Comparison of ENCODE assay signal across 1 cellular context in the genomic region with DNA sequence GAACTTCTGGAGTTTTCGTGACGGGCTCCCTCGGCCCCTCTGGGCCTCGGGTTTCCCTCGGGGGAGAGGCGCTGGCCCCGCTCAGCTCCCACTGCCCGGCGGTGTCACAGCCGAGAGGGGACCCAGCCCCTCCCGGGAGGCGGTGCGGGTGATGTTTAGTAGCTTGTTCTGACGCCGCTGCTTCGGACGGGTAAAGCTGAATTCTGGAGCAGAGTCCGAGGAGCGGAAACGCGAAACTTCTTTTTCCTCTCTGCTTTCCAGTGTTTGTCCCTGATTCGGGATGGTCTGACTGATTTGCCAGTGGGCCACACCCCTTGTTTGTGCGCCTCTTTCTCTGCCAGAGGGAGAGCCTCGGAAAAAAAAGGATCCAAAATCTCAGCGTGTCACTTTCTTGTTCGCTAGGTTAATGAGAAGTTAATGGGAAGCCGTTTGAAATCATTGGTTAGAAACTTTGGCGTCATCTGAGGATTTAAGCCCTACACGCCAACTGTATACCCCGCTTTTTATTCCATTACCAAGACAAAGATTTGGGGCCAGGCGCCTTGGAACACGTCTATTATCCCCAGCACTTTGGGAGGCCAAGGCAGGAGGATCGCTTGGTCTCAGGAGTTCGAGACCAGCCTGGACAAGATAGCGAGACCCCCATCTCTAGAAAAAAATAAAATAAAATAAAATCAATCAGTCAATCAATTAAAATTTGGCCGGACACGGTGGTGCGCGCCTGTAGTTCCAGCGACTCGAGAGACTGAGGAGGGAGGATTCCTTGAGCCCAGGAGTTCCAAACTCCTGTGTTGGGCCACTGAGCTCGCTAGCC.
TF ChIP-seq lines count a peak whose summit lies in the region.

No MANE protein-coding gene starts in this region.

TF ChIP-seq in K562, 482 proteins besides CTCF, POLR2A, EP300 and RAD21:
- TF ChIP-seq PHF21A (IDR thresholded peaks at IDR 0.05; ENCODE audit: borderline replicate concordance, low read depth) (0 out of 2 replicates have a peak, but pooled peaks have one; percentile 49), TFAP4 (CRISPR knock-in tag; IDR thresholded peaks at IDR 0.05; ENCODE audit: borderline replicate concordance) (no peak), TOE1 (IDR thresholded peaks at IDR 0.05; ENCODE audit: borderline replicate concordance) (no peak), TOE1 (CRISPR knock-in tag; IDR thresholded peaks at IDR 0.05; ENCODE audit: borderline replicate concordance, low read depth) (no peak), SIN3B (IDR thresholded peaks at IDR 0.05; ENCODE audit: low read depth) (no peak), TEAD4 (IDR thresholded peaks at IDR 0.05; ENCODE audit: low read length) (no peak), TEAD4 (CRISPR knock-in tag; IDR thresholded peaks at IDR 0.05; ENCODE audit: borderline replicate concordance) (no peak), CBX2 (IDR thresholded peaks at IDR 0.05; ENCODE audit: insufficient read depth, low read length, poor library complexity, severe bottlenecking) (no peak), SIN3A (IDR thresholded peaks at IDR 0.05; ENCODE audit: borderline replicate concordance in 2 of 2, control insufficient read depth in 1 of 2, low read depth in 2 of 2, low read length in 2 of 2) (0 out of 4 replicates have a peak, but pooled peaks of 1 of the 2 experiments have one; percentile 17), KLF13 (tag; IDR thresholded peaks at IDR 0.05; ENCODE audit: borderline replicate concordance, low read depth) (no peak), TSHZ1 (CRISPR knock-in tag; IDR thresholded peaks at IDR 0.05) (no peak), STAT5B (CRISPR knock-in tag; IDR thresholded peaks at IDR 0.05) (no peak), KLF6 (CRISPR knock-in tag; IDR thresholded peaks at IDR 0.05; ENCODE audit: borderline replicate concordance) (no peak), KDM4B (IDR thresholded peaks at IDR 0.05; ENCODE audit: borderline replicate concordance in 2 of 2, low read depth in 1 of 2) (no peak), EGR1 (conservative IDR thresholded peaks at IDR 0.05) (no peak), BACH1 (tag; IDR thresholded peaks at IDR 0.05) (no peak), ZNF263 (CRISPR knock-in tag; IDR thresholded peaks at IDR 0.05; ENCODE audit: borderline replicate concordance) (no peak), KDM5B (IDR thresholded peaks at IDR 0.05; ENCODE audit: insufficient replicate concordance, low read depth, low read length) (peak; percentile 2), RBBP5 (IDR thresholded peaks at IDR 0.05; ENCODE audit: borderline replicate concordance, insufficient read depth, low read length, poor library complexity, severe bottlenecking) (no peak), PPARD (CRISPR knock-in tag; IDR thresholded peaks at IDR 0.05) (no peak), ZKSCAN8 (CRISPR knock-in tag; IDR thresholded peaks at IDR 0.05) (peak; percentile 83), NUFIP1 (IDR thresholded peaks at IDR 0.05; ENCODE audit: partially characterized antibody) (no peak), ZNF121 (CRISPR knock-in tag; conservative IDR thresholded peaks at IDR 0.05) (peak; percentile 31; the same call in 1 of the 2 replicates), ETV6 (IDR thresholded peaks at IDR 0.05; ENCODE audit: borderline replicate concordance in 1 of 2, low read depth in 2 of 2, low read length in 1 of 2) (no peak), ETV6 (CRISPR knock-in tag; IDR thresholded peaks at IDR 0.05; ENCODE audit: borderline replicate concordance) (no peak), KDM1A (IDR thresholded peaks at IDR 0.05) (peak; percentile 18 to 45; a peak in 2 of 4 replicates), POLR2B (IDR thresholded peaks at IDR 0.05; ENCODE audit: low read depth, partially characterized antibody) (no peak), CHD7 (IDR thresholded peaks at IDR 0.05; ENCODE audit: low read depth, low read length) (no peak), GTF2B (IDR thresholded peaks at IDR 0.05; ENCODE audit: extremely low read depth, insufficient read length) (no peak), ARID3B (CRISPR knock-in tag; IDR thresholded peaks at IDR 0.05; ENCODE audit: borderline replicate concordance) (no peak), ILF3 (IDR thresholded peaks at IDR 0.05; ENCODE audit: borderline replicate concordance) (no peak), KLF16 (IDR thresholded peaks at IDR 0.05) (no peak), CBFA2T2 (conservative IDR thresholded peaks at IDR 0.05) (no peak)
- TF ChIP-seq, protein P1, sequence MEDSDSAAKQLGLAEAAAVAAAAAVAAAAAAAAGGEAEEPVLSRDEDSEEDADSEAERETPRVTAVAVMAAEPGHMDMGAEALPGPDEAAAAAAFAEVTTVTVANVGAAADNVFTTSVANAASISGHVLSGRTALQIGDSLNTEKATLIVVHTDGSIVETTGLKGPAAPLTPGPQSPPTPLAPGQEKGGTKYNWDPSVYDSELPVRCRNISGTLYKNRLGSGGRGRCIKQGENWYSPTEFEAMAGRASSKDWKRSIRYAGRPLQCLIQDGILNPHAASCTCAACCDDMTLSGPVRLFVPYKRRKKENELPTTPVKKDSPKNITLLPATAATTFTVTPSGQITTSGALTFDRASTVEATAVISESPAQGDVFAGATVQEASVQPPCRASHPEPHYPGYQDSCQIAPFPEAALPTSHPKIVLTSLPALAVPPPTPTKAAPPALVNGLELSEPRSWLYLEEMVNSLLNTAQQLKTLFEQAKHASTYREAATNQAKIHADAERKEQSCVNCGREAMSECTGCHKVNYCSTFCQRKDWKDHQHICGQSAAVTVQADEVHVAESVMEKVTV (CRISPR knock-in tag; IDR thresholded peaks at IDR 0.05), result no peak
- TF ChIP-seq, protein P2, sequence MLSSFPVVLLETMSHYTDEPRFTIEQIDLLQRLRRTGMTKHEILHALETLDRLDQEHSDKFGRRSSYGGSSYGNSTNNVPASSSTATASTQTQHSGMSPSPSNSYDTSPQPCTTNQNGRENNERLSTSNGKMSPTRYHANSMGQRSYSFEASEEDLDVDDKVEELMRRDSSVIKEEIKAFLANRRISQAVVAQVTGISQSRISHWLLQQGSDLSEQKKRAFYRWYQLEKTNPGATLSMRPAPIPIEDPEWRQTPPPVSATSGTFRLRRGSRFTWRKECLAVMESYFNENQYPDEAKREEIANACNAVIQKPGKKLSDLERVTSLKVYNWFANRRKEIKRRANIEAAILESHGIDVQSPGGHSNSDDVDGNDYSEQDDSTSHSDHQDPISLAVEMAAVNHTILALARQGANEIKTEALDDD (IDR thresholded peaks at IDR 0.05), result no peak
TF ChIP-seq in K562: peak in this region for 6.
